Comparison of ENCODE assay signal across 12 cellular contexts in genomic region chr14:76727403-76727802, GRCh38.
"Had no signal": no experiment of that assay in that cellular context is flagged by ENCODE, and none has a peak within 500 bp of the region (broad histone marks: within the 10 kb centered on the region; RNA-seq: fewer than 3 reads in every experiment).

No MANE protein-coding gene starts in this region.

- H3K4me1 ChIP-seq: neural progenitor cell had no signal

- H3K4me3 ChIP-seq: esophagus squamous epithelium, neural progenitor cell, ovary had no signal

- H3K36me3 ChIP-seq: esophagus squamous epithelium, neural progenitor cell, ovary, upper lobe of left lung had no signal

- H3K9me3 ChIP-seq: esophagus squamous epithelium, ovary, upper lobe of left lung had no signal

- H3K4me2 ChIP-seq: neural progenitor cell had no signal

- H3K27ac ChIP-seq: neural progenitor cell, ovary, upper lobe of left lung had no signal

- H3K9ac ChIP-seq: neural progenitor cell had no signal

- DNase-seq: activated CD4-positive, alpha-beta memory T cell treated with anti-CD3 and anti-CD28 coated beads, Interleukin-2, amount 10 ng/mL, durations not matched to agents 7 days and 5 days; activated CD4-positive, alpha-beta T cell treated with anti-CD3 and anti-CD28 coated beads for 1 hour; activated naive CD8-positive, alpha-beta T cell treated with anti-CD3 and anti-CD28 coated beads, Interleukin-2, amount 10 ng/mL, durations not matched to agents 7 days and 5 days; activated T-cell treated with anti-CD3 and anti-CD28 coated beads, Interleukin-2, amount 50 U/mL, for 48 hours; anterior cingulate cortex; esophagus squamous epithelium; foreskin fibroblast; ovary; stimulated activated CD4-positive, alpha-beta T cell treated with anti-CD3 and anti-CD28 coated beads, Interleukin-2, amount 100 ng/mL, for 24 hours; stimulated activated naive CD4-positive, alpha-beta T cell; upper lobe of left lung had no signal

- H3K27me3 ChIP-seq: ovary, upper lobe of left lung had no signal
